2 cellular contexts compared by ENCODE assay signal in the genomic region with DNA sequence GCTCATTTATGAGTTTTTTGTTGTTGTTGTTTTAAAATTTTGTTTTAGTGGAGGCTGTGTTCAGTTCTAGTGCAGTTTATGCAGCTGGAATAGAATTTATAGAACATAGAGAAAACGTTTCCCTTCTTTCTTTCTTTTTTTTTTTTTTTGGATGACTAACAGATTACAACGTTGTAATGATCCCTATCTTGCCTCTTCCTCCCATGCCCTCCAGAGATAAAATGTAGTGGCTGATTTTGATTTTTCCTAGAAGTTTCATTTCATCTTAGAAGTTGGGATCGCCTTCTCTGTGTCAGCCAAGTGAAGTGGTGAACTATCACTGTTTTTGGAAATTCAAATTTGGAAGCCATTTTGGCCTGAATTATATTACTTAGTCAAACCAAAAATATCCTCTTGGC.
TF ChIP-seq lines count a peak whose summit lies in the region.

No MANE protein-coding gene starts in this region.

TF ChIP-seq in liver, 16 proteins besides CTCF, POLR2A, EP300 and RAD21 (continued from another document):
- TF ChIP-seq ZBTB33 (IDR thresholded peaks at IDR 0.05) (no peak), EGR1 (IDR thresholded peaks at IDR 0.05; ENCODE audit: low read depth in 2 of 2) (no peak), HNF4A (conservative IDR thresholded peaks at IDR 0.05) (no peak)
- TF ChIP-seq, protein P1, sequence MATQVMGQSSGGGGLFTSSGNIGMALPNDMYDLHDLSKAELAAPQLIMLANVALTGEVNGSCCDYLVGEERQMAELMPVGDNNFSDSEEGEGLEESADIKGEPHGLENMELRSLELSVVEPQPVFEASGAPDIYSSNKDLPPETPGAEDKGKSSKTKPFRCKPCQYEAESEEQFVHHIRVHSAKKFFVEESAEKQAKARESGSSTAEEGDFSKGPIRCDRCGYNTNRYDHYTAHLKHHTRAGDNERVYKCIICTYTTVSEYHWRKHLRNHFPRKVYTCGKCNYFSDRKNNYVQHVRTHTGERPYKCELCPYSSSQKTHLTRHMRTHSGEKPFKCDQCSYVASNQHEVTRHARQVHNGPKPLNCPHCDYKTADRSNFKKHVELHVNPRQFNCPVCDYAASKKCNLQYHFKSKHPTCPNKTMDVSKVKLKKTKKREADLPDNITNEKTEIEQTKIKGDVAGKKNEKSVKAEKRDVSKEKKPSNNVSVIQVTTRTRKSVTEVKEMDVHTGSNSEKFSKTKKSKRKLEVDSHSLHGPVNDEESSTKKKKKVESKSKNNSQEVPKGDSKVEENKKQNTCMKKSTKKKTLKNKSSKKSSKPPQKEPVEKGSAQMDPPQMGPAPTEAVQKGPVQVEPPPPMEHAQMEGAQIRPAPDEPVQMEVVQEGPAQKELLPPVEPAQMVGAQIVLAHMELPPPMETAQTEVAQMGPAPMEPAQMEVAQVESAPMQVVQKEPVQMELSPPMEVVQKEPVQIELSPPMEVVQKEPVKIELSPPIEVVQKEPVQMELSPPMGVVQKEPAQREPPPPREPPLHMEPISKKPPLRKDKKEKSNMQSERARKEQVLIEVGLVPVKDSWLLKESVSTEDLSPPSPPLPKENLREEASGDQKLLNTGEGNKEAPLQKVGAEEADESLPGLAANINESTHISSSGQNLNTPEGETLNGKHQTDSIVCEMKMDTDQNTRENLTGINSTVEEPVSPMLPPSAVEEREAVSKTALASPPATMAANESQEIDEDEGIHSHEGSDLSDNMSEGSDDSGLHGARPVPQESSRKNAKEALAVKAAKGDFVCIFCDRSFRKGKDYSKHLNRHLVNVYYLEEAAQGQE (IDR thresholded peaks at IDR 0.05) = no peak

TF ChIP-seq in HepG2, 621 proteins besides CTCF, POLR2A, EP300 and RAD21 (continued from another document):
- TF ChIP-seq ZBTB46 (CRISPR knock-in tag; IDR thresholded peaks at IDR 0.05; ENCODE audit: borderline replicate concordance) = no peak
- TF ChIP-seq ARID3A (IDR thresholded peaks at IDR 0.05; ENCODE audit: low read depth, low read length) = no peak
- no peak for TF ChIP-seq ZFP37 (CRISPR knock-in tag; IDR thresholded peaks at IDR 0.05; ENCODE audit: borderline replicate concordance)
- no peak for TF ChIP-seq ZEB1 (IDR thresholded peaks at IDR 0.05; ENCODE audit: insufficient replicate concordance, low read depth)
- no peak for TF ChIP-seq ZNF484 (CRISPR knock-in tag; IDR thresholded peaks at IDR 0.05; ENCODE audit: borderline replicate concordance, low read depth)
- TF ChIP-seq ZNF44 (CRISPR knock-in tag; IDR thresholded peaks at IDR 0.05) = no peak
- TF ChIP-seq SATB2 (CRISPR knock-in tag; IDR thresholded peaks at IDR 0.05) = no peak
- TF ChIP-seq TOE1 (CRISPR knock-in tag; IDR thresholded peaks at IDR 0.05) = no peak
- no peak for TF ChIP-seq KLF6 (CRISPR knock-in tag; IDR thresholded peaks at IDR 0.05)
- TF ChIP-seq NFIC (IDR thresholded peaks at IDR 0.05; ENCODE audit: low read length) = no peak
- no peak for TF ChIP-seq EZH2 (conservative IDR thresholded peaks at IDR 0.05; ENCODE audit: low read depth, low read length)
- TF ChIP-seq NONO (IDR thresholded peaks at IDR 0.05) = no peak
- TF ChIP-seq NONO (CRISPR knock-in tag; conservative IDR thresholded peaks at IDR 0.05) = no peak
